14 cellular contexts compared by ENCODE assay signal in genomic region chr3:73600293-73600938, GRCh38. TPM values are rescaled to one million over a fixed set of nuclear protein-coding genes. Genes with fewer than 3 reads are reported as not detected.
A peak's percentile ranks its signal among the peaks of the same experiment; 100 is the strongest.
DNase-seq lines count a peak whose midpoint lies in the region; ATAC-seq, FAIRE-seq and TF ChIP-seq lines count a peak whose summit lies in the region.
"Had no signal": no experiment of that assay in that cellular context is flagged by ENCODE, and none has a peak within 500 bp of the region (broad histone marks: within the 10 kb centered on the region; RNA-seq: fewer than 3 reads in every experiment).

No MANE protein-coding gene starts in this region.

- H3K27me3 ChIP-seq in fibroblast of lung (ENCODE audit: control insufficient read depth, insufficient read depth, low read length), result no peaks in the 10 kb centered on the region
- H3K27me3 ChIP-seq: brain microvascular endothelial cell, SJSA1 had no signal

- no peak overlapping the region for H3K9ac ChIP-seq in fibroblast of lung (ENCODE audit: insufficient read depth, low read length)

- no peak for TF ChIP-seq POLR2A in GM12892 (IDR thresholded peaks at IDR 0.05; ENCODE audit: low read depth, low read length)

- CTCF ChIA-PET in WTC11 (lab: Charles Lee), result interaction anchor here (1.5 kb wide), 1 partner anchor 23 kb away, joined by 3 read pairs; no protein-coding TSS in a partner anchor

- no peak overlapping the region for H3K4me2 ChIP-seq in fibroblast of lung (ENCODE audit: extremely low read depth, insufficient read depth, low read length)

- no peaks in the 10 kb centered on the region for H4K20me1 ChIP-seq in fibroblast of lung (ENCODE audit: control insufficient read depth, extremely low read depth, insufficient read depth, low read length)

- H3K9me3 Mint-ChIP-seq in WTC11, result peaks cover 4% of the 10 kb centered on the region; the same call in 1 of the 2 replicates
- H3K9me3 Mint-ChIP-seq: activated CD8-positive, alpha-beta T cell treated with anti-CD3 and anti-CD28 coated beads for 36 hours; activated T-helper 2 cell treated with anti-CD3 and anti-CD28 coated beads, Interferon-gamma antibody, Interleukin-2, Interleukin-4, amounts not matched to agents 10 μg/mL and 5 μg/mL and 100 μg/mL, durations not matched to agents 14 hours and 24 hours and 36 hours had no signal

- H3K9me3 ChIP-seq in fibroblast of lung (ENCODE audit: control insufficient read depth, insufficient read depth, low read depth, low read length), result no peaks in the 10 kb centered on the region
- H3K9me3 ChIP-seq: SJSA1 had no signal

- H2AFZ ChIP-seq in fibroblast of lung (ENCODE audit: low read length), result no peak overlapping the region

- TF ChIP-seq CTCF in fibroblast of lung (conservative IDR thresholded peaks at IDR 0.05 in 1 of 2, IDR thresholded peaks at IDR 0.05 in 1 of 2; ENCODE audit: low read depth in 1 of 2, low read length in 2 of 2), result no peak
- TF ChIP-seq CTCF in WTC11 (IDR thresholded peaks at IDR 0.05), result no peak

- POLR2A ChIA-PET in WTC11 (lab: Charles Lee), result no interaction called here

- no peak for FAIRE-seq in GM12892 (lab: Jason Lieb, UNC)

- peaks cover 8% of the 10 kb centered on the region for H3K4me1 Mint-ChIP-seq in WTC11

- H3K27me3 Mint-ChIP-seq in WTC11 (ENCODE audit: low read depth), result no peaks in the 10 kb centered on the region
- H3K27me3 Mint-ChIP-seq: activated CD8-positive, alpha-beta T cell treated with anti-CD3 and anti-CD28 coated beads for 36 hours had no signal

- peaks cover 3% of the 10 kb centered on the region for H3K36me3 ChIP-seq in fibroblast of lung (ENCODE audit: control insufficient read depth, insufficient read depth, low read length)
- H3K36me3 ChIP-seq: brain microvascular endothelial cell, SJSA1 had no signal

- no peak overlapping the region for H3K27ac ChIP-seq in fibroblast of lung (ENCODE audit: insufficient read depth, low read length)
- H3K27ac ChIP-seq: brain microvascular endothelial cell, C4-2B, SJSA1 had no signal

- no peak overlapping the region for H3K4me3 ChIP-seq in fibroblast of lung (replicated peaks in 1 of 4; ENCODE audit: control extremely low read depth in 1 of 4, insufficient read depth in 1 of 4, low read depth in 3 of 4, low read length in 4 of 4)
- H3K4me3 ChIP-seq: SJSA1 had no signal

- peaks cover 31% of the 10 kb centered on the region for H3K4me1 ChIP-seq in fibroblast of lung (ENCODE audit: control insufficient read depth, extremely low read depth, insufficient read depth, low read length)
- H3K4me1 ChIP-seq: SJSA1 had no signal

- no peaks in the 10 kb centered on the region for H3K79me2 ChIP-seq in fibroblast of lung (ENCODE audit: control insufficient read depth, insufficient read depth, low read length)

- no peak overlapping the region for H3K27ac Mint-ChIP-seq in WTC11
- H3K27ac Mint-ChIP-seq: activated CD8-positive, alpha-beta T cell treated with anti-CD3 and anti-CD28 coated beads for 36 hours; activated T-helper 2 cell treated with anti-CD3 and anti-CD28 coated beads, Interferon-gamma antibody, Interleukin-2, Interleukin-4, amounts not matched to agents 10 μg/mL and 5 μg/mL and 100 μg/mL, durations not matched to agents 14 hours and 24 hours and 36 hours had no signal

- ATAC-seq in SK-N-SH treated with all-trans-retinoic acid at 6 μM for 48 hours (peak; percentile 63), WTC11 (no peak)
- ATAC-seq: activated CD8-positive, alpha-beta T cell treated with anti-CD3 and anti-CD28 coated beads for 36 hours had no signal

- peak; percentile 80 to 83 for DNase-seq in fibroblast of lung (ENCODE audit: low read depth in 2 of 2)
- peak; percentile 34 for DNase-seq in mucosa of gallbladder (ENCODE audit: low spot score)
- DNase-seq in superior temporal gyrus (ENCODE audit: extremely low spot score), result peak; percentile 60
- DNase-seq in GM12892 (ENCODE audit: insufficient read length), result no peak
- no peak for DNase-seq in GF-D8 (lab: John Stamatoyannopoulos, UW)
- DNase-seq in WTC11 (ENCODE audit: low spot score), result no peak
- DNase-seq in NCI-H2171 (lab: John Stamatoyannopoulos, UW), result no peak
- DNase-seq: activated CD8-positive, alpha-beta T cell treated with anti-CD3 and anti-CD28 coated beads for 36 hours; brain microvascular endothelial cell; nucleus accumbens had no signal

- H3K36me3 Mint-ChIP-seq in WTC11, result 0 out of 2 replicates have a peak, but pooled peaks cover 2% of the 10 kb centered on the region

- no peak overlapping the region for H3K4me3 Mint-ChIP-seq in WTC11
- H3K4me3 Mint-ChIP-seq: activated CD8-positive, alpha-beta T cell treated with anti-CD3 and anti-CD28 coated beads for 36 hours had no signal

TF ChIP-seq in SK-N-SH treated with all-trans-retinoic acid at 6 μM for 48 hours, 23 proteins besides CTCF, POLR2A, EP300 and RAD21 (continues in another document):
- 0 out of 2 replicates have a peak, but pooled peaks have one; percentile 82 for TF ChIP-seq GLIS3 (CRISPR knock-in tag; IDR thresholded peaks at IDR 0.05)
- TF ChIP-seq BACH2 (CRISPR knock-in tag; IDR thresholded peaks at IDR 0.05; ENCODE audit: borderline replicate concordance), result no peak
- no peak for TF ChIP-seq ARNTL (CRISPR knock-in tag; IDR thresholded peaks at IDR 0.05; ENCODE audit: borderline replicate concordance, low read depth)
- TF ChIP-seq TSHZ2 (CRISPR knock-in tag; IDR thresholded peaks at IDR 0.05), result peak; percentile 98
- peak; percentile 99 for TF ChIP-seq TOX (CRISPR knock-in tag; IDR thresholded peaks at IDR 0.05; ENCODE audit: borderline replicate concordance)
- no peak for TF ChIP-seq OSR1 (CRISPR knock-in tag; IDR thresholded peaks at IDR 0.05)

TF ChIP-seq in WTC11, 78 proteins besides CTCF, POLR2A, EP300 and RAD21:
- TF ChIP-seq ATF1 (CRISPR knock-in tag; IDR thresholded peaks at IDR 0.05), result no peak
- TF ChIP-seq CREM (CRISPR knock-in tag; IDR thresholded peaks at IDR 0.05), result no peak
- TF ChIP-seq FOXP4 (CRISPR knock-in tag; IDR thresholded peaks at IDR 0.05), result no peak
- no peak for TF ChIP-seq ZNF121 (CRISPR knock-in tag; IDR thresholded peaks at IDR 0.05)
- TF ChIP-seq ZNF263 (CRISPR knock-in tag; IDR thresholded peaks at IDR 0.05; ENCODE audit: low read depth), result no peak
- TF ChIP-seq TEAD4 (CRISPR knock-in tag; IDR thresholded peaks at IDR 0.05), result no peak
- no peak for TF ChIP-seq USF1 (CRISPR knock-in tag; IDR thresholded peaks at IDR 0.05)
- TF ChIP-seq ZNF219 (CRISPR knock-in tag; IDR thresholded peaks at IDR 0.05; ENCODE audit: borderline replicate concordance), result no peak
- TF ChIP-seq FOXJ3 (CRISPR knock-in tag; IDR thresholded peaks at IDR 0.05; ENCODE audit: borderline replicate concordance), result no peak
- TF ChIP-seq FOXP1 (CRISPR knock-in tag; IDR thresholded peaks at IDR 0.05; ENCODE audit: borderline replicate concordance), result no peak
- TF ChIP-seq ETV6 (CRISPR knock-in tag; IDR thresholded peaks at IDR 0.05), result no peak

RNA-seq across cellular contexts. Expression of gene PDZRN3, which starts 24.3 kb away (rescaled TPM):
- total RNA-seq in fibroblast of lung (47.5 and 56.3 TPM in 2 replicates), mucosa of gallbladder (56.4 TPM), WTC11 (2021) (7.1 to 9.5 TPM (median 8.8 TPM) in 3 replicates)
- polyA plus RNA-seq in fibroblast of lung, result 10.7 and 14.6 TPM in 2 replicates
- 20.0 and 36.3 TPM in 2 replicates for polyA plus RNA-seq in fibroblast of lung (2012)
- polyA minus RNA-seq in fibroblast of lung (ENCODE audit: low replicate concordance), result 42.1 and 58.7 TPM in 2 replicates
- polyA plus RNA-seq in GM12892 (2012; ENCODE audit: missing spikeins), result not detected
- total RNA-seq: activated CD8-positive, alpha-beta T cell treated with anti-CD3 and anti-CD28 coated beads for 36 hours; activated T-helper 2 cell treated with anti-CD3 and anti-CD28 coated beads, Interferon-gamma antibody, Interleukin-2, Interleukin-4, amounts not matched to agents 10 μg/mL and 5 μg/mL and 100 μg/mL, durations not matched to agents 14 hours and 24 hours and 36 hours had no signal

Comparison
In these comparisons a context has a peak if more than half of its experiments do, and no peak if none do; other contexts are left out.
1. DNase-seq: peak in fibroblast of lung (2 of 2), mucosa of gallbladder (single experiment) and superior temporal gyrus (single experiment); none in GM12892 (single experiment), GF-D8 (single experiment), WTC11 (single experiment) and NCI-H2171 (single experiment).